12 cellular contexts compared by ENCODE assay signal in the genomic region with DNA sequence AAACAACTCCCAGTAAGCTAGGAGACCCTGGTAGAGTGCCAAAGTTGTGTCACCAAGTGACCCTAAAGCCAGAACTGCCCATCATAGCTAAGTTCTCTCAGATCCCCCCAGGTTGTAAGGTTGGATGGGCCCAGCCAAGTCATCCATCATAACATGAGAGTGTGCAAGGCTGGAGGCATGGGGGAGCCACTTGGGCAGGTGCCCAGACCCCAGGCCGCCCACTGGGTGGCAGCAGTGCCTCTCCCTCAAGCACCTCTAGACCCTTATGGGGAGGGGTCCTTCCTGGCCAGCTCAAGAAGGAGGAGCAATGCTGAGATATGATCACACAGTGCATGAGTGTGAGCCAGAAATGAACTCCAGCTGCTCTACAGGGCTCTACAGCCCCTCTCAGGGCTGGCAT.
DNase-seq lines count a peak whose midpoint lies in the region; ATAC-seq, FAIRE-seq and TF ChIP-seq lines count a peak whose summit lies in the region.
"Had no signal": no experiment of that assay in that cellular context is flagged by ENCODE, and none has a peak within 500 bp of the region (broad histone marks: within the 10 kb centered on the region; RNA-seq: fewer than 3 reads in every experiment).

No MANE protein-coding gene starts in this region.

- no peaks in the 10 kb centered on the region for H4K20me1 ChIP-seq in GM23338 (replicated peaks; ENCODE audit: insufficient read depth)

- peak overlapping the region; percentile 90 for H2AFZ ChIP-seq in GM23338

- ATAC-seq in GM23338, result peak; percentile 100
- no peak for ATAC-seq in activated naive CD4-positive, alpha-beta T cell treated with anti-CD3 and anti-CD28 coated beads, Interleukin-2, amount 50 U/mL, for 72 hours
- ATAC-seq: left ventricle myocardium superior had no signal

- H3K27ac Mint-ChIP-seq in GM23338, result no peak overlapping the region
- H3K27ac Mint-ChIP-seq in activated naive CD4-positive, alpha-beta T cell treated with anti-CD3 and anti-CD28 coated beads, Interleukin-2, amount 50 U/mL, for 72 hours, result no peak overlapping the region
- H3K27ac Mint-ChIP-seq: activated naive CD8-positive, alpha-beta T cell treated with anti-CD3 and anti-CD28 coated beads, Interleukin-2, amount 10 ng/mL, durations not matched to agents 7 days and 5 days; dendritic cell treated with granulocyte-macrophage colony-stimulating factor and Interleukin-4, amounts not matched to agents 40 ng/mL and 50 ng/mL, for 4 days had no signal

- H3K4me1 ChIP-seq in GM23338 (ENCODE audit: insufficient read depth), result no peaks in the 10 kb centered on the region
- H3K4me1 ChIP-seq in effector memory CD4-positive, alpha-beta T cell (ENCODE audit: control insufficient read depth, insufficient read depth, low read length, poor library complexity, severe bottlenecking), result no peaks in the 10 kb centered on the region

- no peaks in the 10 kb centered on the region for H3K27me3 Mint-ChIP-seq in GM23338 (ENCODE audit: insufficient read depth, low read depth, poor library complexity)

- no peak for FAIRE-seq in D721Med (lab: Jason Lieb, UNC)

- TF ChIP-seq CTCF in D721Med (IDR thresholded peaks at IDR 0.05; ENCODE audit: insufficient read depth, missing control alignments) (peak; percentile 30), GM23338 (conservative IDR thresholded peaks at IDR 0.05; ENCODE audit: low read depth in 2 of 2) (peak; percentile 76 to 94)

- no peaks in the 10 kb centered on the region for H3K36me3 Mint-ChIP-seq in GM23338 (ENCODE audit: low read depth)
- H3K36me3 Mint-ChIP-seq in activated naive CD4-positive, alpha-beta T cell treated with anti-CD3 and anti-CD28 coated beads, Interleukin-2, amount 50 U/mL, for 72 hours, result no peaks in the 10 kb centered on the region
- H3K36me3 Mint-ChIP-seq: activated naive CD8-positive, alpha-beta T cell treated with anti-CD3 and anti-CD28 coated beads, Interleukin-2, amount 10 ng/mL, durations not matched to agents 7 days and 5 days had no signal

- H3K27ac ChIP-seq in GM23338 (ENCODE audit: low read depth), result no peak overlapping the region
- no peak overlapping the region for H3K27ac ChIP-seq in effector memory CD4-positive, alpha-beta T cell (ENCODE audit: insufficient read depth, low read length, poor library complexity, severe bottlenecking)

- no peaks in the 10 kb centered on the region for H3F3A ChIP-seq in GM23338 (replicated peaks; ENCODE audit: low read depth)

- H3K4me3 Mint-ChIP-seq in GM23338, result no peak overlapping the region
- H3K4me3 Mint-ChIP-seq: activated naive CD8-positive, alpha-beta T cell treated with anti-CD3 and anti-CD28 coated beads, Interleukin-2, amount 10 ng/mL, durations not matched to agents 7 days and 5 days; dendritic cell treated with granulocyte-macrophage colony-stimulating factor and Interleukin-4, amounts not matched to agents 40 ng/mL and 50 ng/mL, for 4 days had no signal

- H3K4me3 ChIP-seq in GM23338, result no peak overlapping the region
- no peak overlapping the region for H3K4me3 ChIP-seq in effector memory CD4-positive, alpha-beta T cell (ENCODE audit: insufficient read depth, low read depth, low read length, poor library complexity, severe bottlenecking)

- no peaks in the 10 kb centered on the region for H3K79me2 ChIP-seq in GM23338 (replicated peaks; ENCODE audit: insufficient read depth)

- peaks cover 6% of the 10 kb centered on the region for H3K9me2 ChIP-seq in GM23338 (ENCODE audit: insufficient read depth)

- in situ Hi-C loops in SK-MEL-5 (cut with HindIII; ENCODE audit: low pct_unique_long_range_greater_than_20kb, low sequenced_read_pairs), result no loop called here

- no peak for DNase-seq in D721Med (ENCODE audit: insufficient read length, low spot score)
- peak; percentile 71 for DNase-seq in GM23338 (ENCODE audit: low spot score)
- DNase-seq in SK-MEL-5 (ENCODE audit: low read depth, low spot score), result peak; percentile 54
- DNase-seq in left kidney (ENCODE audit: low read depth, low spot score), result peak; percentile 58
- DNase-seq in NCI-H2171 treated with DMSO at 0.1 percent for 48 hours (lab: John Stamatoyannopoulos, UW), result no peak
- no peak for DNase-seq in effector memory CD4-positive, alpha-beta T cell
- DNase-seq in activated naive CD4-positive, alpha-beta T cell treated with anti-CD3 and anti-CD28 coated beads, Interleukin-2, amount 50 U/mL, for 72 hours (ENCODE audit: low spot score in 2 of 2), result no peak
- DNase-seq: activated naive CD8-positive, alpha-beta T cell treated with anti-CD3 and anti-CD28 coated beads, Interleukin-2, amount 10 ng/mL, durations not matched to agents 7 days and 5 days; left ventricle myocardium superior; NCI-H1105; T-helper 2 cell had no signal

- H3K9me3 ChIP-seq in effector memory CD4-positive, alpha-beta T cell (ENCODE audit: control insufficient read depth, low read length), result no peaks in the 10 kb centered on the region

- no peaks in the 10 kb centered on the region for H3K27me3 ChIP-seq in GM23338 (ENCODE audit: insufficient read depth)
- peaks cover 4% of the 10 kb centered on the region for H3K27me3 ChIP-seq in effector memory CD4-positive, alpha-beta T cell (replicated peaks; ENCODE audit: control insufficient read depth, insufficient read depth, low read length, poor library complexity, severe bottlenecking)

- no peak overlapping the region for H3K4me2 ChIP-seq in GM23338

- H3K36me3 ChIP-seq in GM23338 (ENCODE audit: insufficient read depth), result no peaks in the 10 kb centered on the region
- no peaks in the 10 kb centered on the region for H3K36me3 ChIP-seq in effector memory CD4-positive, alpha-beta T cell (ENCODE audit: control insufficient read depth, insufficient read depth, low read length)

- H3K9me3 Mint-ChIP-seq in GM23338, result no peaks in the 10 kb centered on the region; the same call in 2 of the 3 replicates
- no peaks in the 10 kb centered on the region for H3K9me3 Mint-ChIP-seq in activated naive CD4-positive, alpha-beta T cell treated with anti-CD3 and anti-CD28 coated beads, Interleukin-2, amount 50 U/mL, for 72 hours
- H3K9me3 Mint-ChIP-seq: dendritic cell treated with granulocyte-macrophage colony-stimulating factor and Interleukin-4, amounts not matched to agents 40 ng/mL and 50 ng/mL, for 4 days had no signal

- H3K4me1 Mint-ChIP-seq in GM23338, result no peaks in the 10 kb centered on the region

TF ChIP-seq in GM23338, 12 proteins besides CTCF, POLR2A, EP300 and RAD21:
- TF ChIP-seq POLR2AphosphoS5 (IDR thresholded peaks at IDR 0.05; ENCODE audit: low read depth), result no peak

Comparison
In these comparisons a context has a peak if more than half of its experiments do, and no peak if none do; other contexts are left out.
1. DNase-seq: peak in GM23338 (single experiment), SK-MEL-5 (single experiment) and left kidney (single experiment); none in D721Med (single experiment), NCI-H2171 treated with DMSO at 0.1 percent for 48 hours (single experiment), effector memory CD4-positive, alpha-beta T cell (0 of 3) and activated naive CD4-positive, alpha-beta T cell treated with anti-CD3 and anti-CD28 coated beads, Interleukin-2, amount 50 U/mL, for 72 hours (0 of 2).